Comparison of ENCODE assay signal across 1 cellular context in genomic region chr16:23595951-23596720, GRCh38.
TF ChIP-seq lines count a peak whose summit lies in the region.

NDUFAB1 (minus strand) TSS chr16:23596316; CDS start chr16:23596290, 26 bp downstream.

TF ChIP-seq in HepG2, 621 proteins besides CTCF, POLR2A, EP300 and RAD21 (continued from another document and continues in another):
- TF ChIP-seq ZMAT5 (CRISPR knock-in tag; IDR thresholded peaks at IDR 0.05; ENCODE audit: borderline replicate concordance, low read depth) (no peak), ZNF18 (CRISPR knock-in tag; IDR thresholded peaks at IDR 0.05; ENCODE audit: insufficient replicate concordance) (peak; percentile 69), ZNF451 (CRISPR knock-in tag; IDR thresholded peaks at IDR 0.05) (peak; percentile 83; the same call in 1 of the 2 replicates), NFAT5 (CRISPR knock-in tag; IDR thresholded peaks at IDR 0.05) (peak; percentile 84; the same call in 1 of the 2 replicates), ZFP90 (CRISPR knock-in tag; IDR thresholded peaks at IDR 0.05; ENCODE audit: borderline replicate concordance) (peak; percentile 92), ZNF30 (CRISPR knock-in tag; IDR thresholded peaks at IDR 0.05) (no peak), ZBTB20 (CRISPR knock-in tag; IDR thresholded peaks at IDR 0.05; ENCODE audit: borderline replicate concordance, low read depth) (peak; percentile 52), ZSCAN31 (CRISPR knock-in tag; IDR thresholded peaks at IDR 0.05; ENCODE audit: low read depth) (peak; percentile 99), TAF15 (IDR thresholded peaks at IDR 0.05; ENCODE audit: low read depth, low read length, poor library complexity, severe bottlenecking) (peak; percentile 96), TAF1 (CRISPR knock-in tag; IDR thresholded peaks at IDR 0.05) (peak; percentile 98), RBM22 (optimal IDR thresholded peaks at IDR 0.05; ENCODE audit: low read length) (no peak), ESRRA (CRISPR knock-in tag; IDR thresholded peaks at IDR 0.05; ENCODE audit: low read depth) (peak; percentile 79), ZBTB3 (CRISPR knock-in tag; IDR thresholded peaks at IDR 0.05; ENCODE audit: borderline replicate concordance, low read depth) (no peak; the same call in 1 of the 2 replicates), ZBTB1 (CRISPR knock-in tag; IDR thresholded peaks at IDR 0.05; ENCODE audit: borderline replicate concordance) (no peak), PITX1 (CRISPR knock-in tag; IDR thresholded peaks at IDR 0.05) (peak; percentile 54; the same call in 1 of the 2 replicates), ZNF556 (CRISPR knock-in tag; IDR thresholded peaks at IDR 0.05; ENCODE audit: borderline replicate concordance) (peak; percentile 94), IRF2 (CRISPR knock-in tag; IDR thresholded peaks at IDR 0.05) (peak; percentile 97), ISX (CRISPR knock-in tag; conservative IDR thresholded peaks at IDR 0.05) (peak; percentile 95), ZMAT3 (CRISPR knock-in tag; conservative IDR thresholded peaks at IDR 0.05) (0 out of 2 replicates have a peak, but pooled peaks have one; percentile 74), SKIL (CRISPR knock-in tag; IDR thresholded peaks at IDR 0.05; ENCODE audit: borderline replicate concordance) (peak; percentile 37; the same call in 1 of the 2 replicates), THAP7 (CRISPR knock-in tag; IDR thresholded peaks at IDR 0.05) (no peak), SAP130 (CRISPR knock-in tag; IDR thresholded peaks at IDR 0.05; ENCODE audit: low read depth) (peak; percentile 97), KDM2A (CRISPR knock-in tag; IDR thresholded peaks at IDR 0.05; ENCODE audit: borderline replicate concordance, low read depth) (peak; percentile 95), ZNF234 (CRISPR knock-in tag; conservative IDR thresholded peaks at IDR 0.05) (no peak), MNT (IDR thresholded peaks at IDR 0.05) (peak; percentile 59), GMEB2 (CRISPR knock-in tag; IDR thresholded peaks at IDR 0.05; ENCODE audit: low read depth) (peak; percentile 97), NR1H2 (CRISPR knock-in tag; IDR thresholded peaks at IDR 0.05; ENCODE audit: borderline replicate concordance, low read depth) (peak; percentile 82; the same call in 1 of the 2 replicates), ZBTB14 (CRISPR knock-in tag; IDR thresholded peaks at IDR 0.05) (peak; percentile 70), NFE2L1 (CRISPR knock-in tag; IDR thresholded peaks at IDR 0.05; ENCODE audit: borderline replicate concordance) (peak; percentile 90; the same call in 1 of the 2 replicates), HES4 (CRISPR knock-in tag; IDR thresholded peaks at IDR 0.05; ENCODE audit: borderline replicate concordance) (peak; percentile 79), TFDP2 (CRISPR knock-in tag; IDR thresholded peaks at IDR 0.05) (peak; percentile 91), ATF1 (CRISPR knock-in tag; IDR thresholded peaks at IDR 0.05) (no peak), CC2D1A (CRISPR knock-in tag; IDR thresholded peaks at IDR 0.05) (no peak; the same call in 1 of the 2 replicates), DR1 (CRISPR knock-in tag; IDR thresholded peaks at IDR 0.05) (peak; percentile 96), ZSCAN25 (CRISPR knock-in tag; IDR thresholded peaks at IDR 0.05) (peak; percentile 76), ARID4A (CRISPR knock-in tag; IDR thresholded peaks at IDR 0.05; ENCODE audit: borderline replicate concordance) (peak; percentile 98), THAP11 (CRISPR knock-in tag; IDR thresholded peaks at IDR 0.05) (peak; percentile 97), NRL (CRISPR knock-in tag; IDR thresholded peaks at IDR 0.05; ENCODE audit: borderline replicate concordance) (peak; percentile 98), ZNF460 (CRISPR knock-in tag; IDR thresholded peaks at IDR 0.05; ENCODE audit: borderline replicate concordance) (peak; percentile 49; the same call in 1 of the 2 replicates), HIVEP1 (CRISPR knock-in tag; IDR thresholded peaks at IDR 0.05) (peak; percentile 90), PHF21A (CRISPR knock-in tag; IDR thresholded peaks at IDR 0.05) (peak; percentile 83; the same call in 1 of the 2 replicates)
